Comparison of ENCODE assay signal across 18 cellular contexts in the genomic region with DNA sequence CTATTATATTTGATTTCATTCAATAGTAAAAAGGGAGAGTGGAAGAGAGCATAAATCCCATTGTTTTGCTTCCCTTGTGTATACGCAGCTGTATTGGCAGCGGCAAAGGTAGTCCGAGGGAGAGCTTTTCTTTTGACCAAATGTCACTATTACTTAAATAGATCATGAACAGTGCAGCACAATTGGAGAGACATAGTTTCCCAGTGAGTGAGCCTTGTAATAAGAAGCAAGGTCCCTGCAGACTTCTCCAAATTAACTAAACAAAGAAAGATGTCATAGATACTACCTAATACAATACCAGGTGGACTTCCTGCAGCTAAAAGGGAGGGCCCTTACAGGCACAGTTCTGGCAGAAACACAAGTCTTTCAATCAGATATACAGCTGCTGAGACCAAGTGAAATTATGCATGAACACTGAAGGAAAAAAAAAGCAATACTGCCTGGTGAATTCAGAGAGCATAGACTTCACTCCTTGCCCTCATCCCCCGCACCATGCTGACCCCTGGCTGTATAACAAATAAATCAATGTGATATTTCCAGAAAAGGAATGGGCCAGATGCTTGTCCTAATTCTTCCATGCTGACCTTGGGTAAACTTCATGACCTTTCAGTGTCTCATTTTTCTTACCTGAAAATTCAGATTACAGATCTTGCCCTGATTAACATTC.
DNase-seq lines count a peak whose midpoint lies in the region; ATAC-seq and TF ChIP-seq lines count a peak whose summit lies in the region.
"Had no signal": no experiment of that assay in that cellular context is flagged by ENCODE, and none has a peak within 500 bp of the region (broad histone marks: within the 10 kb centered on the region; RNA-seq: fewer than 3 reads in every experiment).

No MANE protein-coding gene starts in this region.

- H3K4me3 ChIP-seq in foreskin fibroblast (ENCODE audit: low read depth in 1 of 2, low read length in 2 of 2) = no peak overlapping the region

- ATAC-seq in HG03159 (IDR thresholded peaks at IDR 0.05; ENCODE audit: unreplicated experiment) = no peak
- ATAC-seq: effector memory CD8-positive, alpha-beta T cell; foreskin keratinocyte; HepG2; naive thymus-derived CD8-positive, alpha-beta T cell; Right ventricle myocardium inferior had no signal

- no peak for TF ChIP-seq CTCF in foreskin fibroblast (IDR thresholded peaks at IDR 0.05; ENCODE audit: low read depth, low read length)

- DNase-seq in DMS153 treated with DMSO at 0.1 percent for 48 hours (lab: John Stamatoyannopoulos, UW; ENCODE audit: unreplicated experiment) (peak; percentile 28), NCI-H1930 (lab: John Stamatoyannopoulos, UW) (peak; percentile 88 to 90), SK-N-DZ (ENCODE audit: low spot score) (peak; percentile 86), foreskin fibroblast (peak; percentile 2 to 5), AG20443 (ENCODE audit: low spot score) (no peak), activated T-cell treated with anti-CD3 and anti-CD28 coated beads for 4 hours (no peak)
- DNase-seq in stimulated activated CD4-positive, alpha-beta T cell treated with anti-CD3 and anti-CD28 coated beads, Interleukin-2, amount 100 ng/mL, for 24 hours = no peak
- DNase-seq: activated CD4-positive, alpha-beta T cell treated with anti-CD3 and anti-CD28 coated beads for 4 hours; activated naive CD4-positive, alpha-beta T cell treated with anti-CD3 and anti-CD28 coated beads, Interleukin-2, amount 10 ng/mL, durations not matched to agents 7 days and 5 days; Calu3; caudate nucleus; effector memory CD8-positive, alpha-beta T cell; foreskin keratinocyte; naive thymus-derived CD8-positive, alpha-beta T cell; T-helper 9 cell had no signal

Comparison
In these comparisons a context has a peak if more than half of its experiments do, and no peak if none do; other contexts are left out.
1. DNase-seq: peak in DMS153 treated with DMSO at 0.1 percent for 48 hours (single experiment), NCI-H1930 (2 of 2), SK-N-DZ (single experiment) and foreskin fibroblast (2 of 2); none in stimulated activated CD4-positive, alpha-beta T cell treated with anti-CD3 and anti-CD28 coated beads, Interleukin-2, amount 100 ng/mL, for 24 hours (0 of 2), AG20443 (single experiment) and activated T-cell treated with anti-CD3 and anti-CD28 coated beads for 4 hours (single experiment).